15 cellular contexts compared by ENCODE assay signal in genomic region chr1:199855580-199855979, GRCh38.
DNase-seq lines count a peak whose midpoint lies in the region; ATAC-seq and TF ChIP-seq lines count a peak whose summit lies in the region.
"Had no signal": no experiment of that assay in that cellular context is flagged by ENCODE, and none has a peak within 500 bp of the region (broad histone marks: within the 10 kb centered on the region; RNA-seq: fewer than 3 reads in every experiment).

No MANE protein-coding gene starts in this region.

- in situ Hi-C loops in astrocyte of the spinal cord (cut with HindIII; ENCODE audit: low sequenced_read_pairs) = no loop called here

- DNase-seq in Daoy (ENCODE audit: low read depth) (peak; percentile 42), NB4 (ENCODE audit: low read depth) (peak; percentile 11), astrocyte of the spinal cord (ENCODE audit: low read depth, low spot score) (peak; percentile 29), kidney tubule cell (ENCODE audit: low spot score) (peak; percentile 86), NCI-H345 (lab: John Stamatoyannopoulos, UW) (no peak), RPMI8226 (no peak)
- DNase-seq in stimulated activated CD8-positive, alpha-beta memory T cell treated with anti-CD3 and anti-CD28 coated beads, Interleukin-4, amount 100 ng/mL, for 48 hours = no peak
- DNase-seq: activated CD4-positive, CD25-positive, alpha-beta regulatory T cell; CD8-positive, alpha-beta T cell; naive B cell; NCI-H1092 treated with DMSO at 0.1 percent for 48 hours; NCI-H524 treated with DMSO at 0.1 percent for 48 hours; right lobe of liver; substantia nigra had no signal

- H3K4me3 ChIP-seq in NB4 (ENCODE audit: low read depth, low read length) = no peak overlapping the region
- H3K4me3 ChIP-seq in astrocyte of the spinal cord (ENCODE audit: low read depth, low read length) = no peak overlapping the region
- H3K4me3 ChIP-seq: right lobe of liver had no signal

- no peak for TF ChIP-seq CTCF in NB4 (IDR thresholded peaks at IDR 0.05; ENCODE audit: low read depth, low read length)
- no peak for TF ChIP-seq CTCF in astrocyte of the spinal cord (IDR thresholded peaks at IDR 0.05; ENCODE audit: low read depth, low read length)

- no peak for ATAC-seq in GM21367 (IDR thresholded peaks at IDR 0.05; ENCODE audit: unreplicated experiment)
- ATAC-seq: CD8-positive, alpha-beta T cell had no signal

- TF ChIP-seq POLR2A in NB4 (IDR thresholded peaks at IDR 0.05; ENCODE audit: extremely low read depth, insufficient read length) = no peak

Comparison
In these comparisons a context has a peak if more than half of its experiments do, and no peak if none do; other contexts are left out.
1. DNase-seq: peak in Daoy (single experiment), NB4 (single experiment), astrocyte of the spinal cord (single experiment) and kidney tubule cell (single experiment); none in stimulated activated CD8-positive, alpha-beta memory T cell treated with anti-CD3 and anti-CD28 coated beads, Interleukin-4, amount 100 ng/mL, for 48 hours (single experiment), NCI-H345 (single experiment) and RPMI8226 (single experiment).